11 cellular contexts compared by ENCODE assay signal in the genomic region with DNA sequence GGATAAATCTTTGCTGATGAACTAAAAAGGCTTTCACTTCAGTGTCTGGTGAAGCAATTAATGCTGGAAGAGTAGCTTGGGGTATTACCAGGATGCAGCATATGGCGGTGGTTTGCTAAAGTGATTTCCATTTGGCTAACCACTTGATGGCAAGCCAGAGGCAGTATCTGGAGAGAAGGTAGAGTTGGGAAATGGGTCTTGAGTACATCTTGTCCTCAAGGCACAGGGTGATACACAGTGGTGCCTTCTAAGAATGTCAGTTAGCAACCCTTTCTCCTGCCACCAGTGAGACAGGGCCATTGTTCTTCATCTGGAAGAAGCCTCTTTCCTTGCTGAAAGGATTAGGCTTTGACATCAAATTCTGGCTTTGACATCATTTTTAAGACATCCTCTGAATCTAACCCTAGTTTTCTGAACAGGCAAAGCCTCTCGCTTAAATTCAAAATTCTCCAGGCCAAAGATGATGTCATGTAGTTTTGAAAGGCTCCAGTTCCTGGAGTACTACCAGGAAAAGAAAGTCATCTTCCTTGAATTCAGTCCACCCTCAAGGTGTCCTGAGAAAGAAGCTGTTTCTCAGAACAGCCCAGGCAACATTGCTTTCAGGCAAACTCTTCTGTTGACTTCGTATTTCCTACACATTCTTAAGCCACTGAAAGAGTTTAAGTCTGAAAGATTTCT.
DNase-seq lines count a peak whose midpoint lies in the region; ATAC-seq lines count a peak whose summit lies in the region.
"Had no signal": no experiment of that assay in that cellular context is flagged by ENCODE, and none has a peak within 500 bp of the region (broad histone marks: within the 10 kb centered on the region; RNA-seq: fewer than 3 reads in every experiment).

No MANE protein-coding gene starts in this region.

- peak overlapping the region; percentile 30 for H3K4me2 ChIP-seq in GM23248 (ENCODE audit: unreplicated experiment)

- H3K9ac ChIP-seq in GM23248: no peak overlapping the region
- no peak overlapping the region for H3K9ac ChIP-seq in skeletal muscle tissue (ENCODE audit: low read depth in 1 of 3, low read length in 3 of 3)

- DNase-seq in GM23248 (peak; percentile 84), Right ventricle myocardium superior (no peak), iPS-NIHi7 (ENCODE audit: extremely low spot score) (no peak), cerebellar cortex (ENCODE audit: low spot score) (no peak)
- no peak for DNase-seq in activated T-helper 2 cell treated with anti-CD3 and anti-CD28 coated beads, Interferon-gamma antibody, Interleukin-2, Interleukin-4, amounts not matched to agents 10 μg/mL and 5 μg/mL and 100 μg/mL, durations not matched to agents 14 hours and 24 hours and 36 hours (ENCODE audit: low spot score)
- DNase-seq: islet precursor cell; MG63; NK-92 treated with Interleukin-12 subunit alpha and Interleukin-12 subunit beta, amount 100 ng/mL, for 24 hours had no signal

- peak overlapping the region; percentile 87 for H3K27ac Mint-ChIP-seq in activated T-helper 2 cell treated with anti-CD3 and anti-CD28 coated beads, Interferon-gamma antibody, Interleukin-2, Interleukin-4, amounts not matched to agents 10 μg/mL and 5 μg/mL and 100 μg/mL, durations not matched to agents 14 hours and 24 hours and 36 hours

- intact Hi-C loops in activated T-helper 2 cell treated with anti-CD3 and anti-CD28 coated beads, Interferon-gamma antibody, Interleukin-2, Interleukin-4, amounts not matched to agents 10 μg/mL and 5 μg/mL and 100 μg/mL, durations not matched to agents 14 hours and 24 hours and 36 hours (cut with micrococcal nuclease): loop anchor here (1.0 to 5.0 kb wide), 6 partner anchors 13 to 1203 kb away; no protein-coding TSS in a partner anchor
- intact Hi-C loops in Right ventricle myocardium superior (cut with DNase I): no loop called here

- no peaks in the 10 kb centered on the region for H4K20me1 ChIP-seq in GM23248 (ENCODE audit: insufficient read depth)

- H3K4me3 ChIP-seq in GM23248 (no peak overlapping the region), skeletal muscle tissue (ENCODE audit: low read length in 3 of 3) (no peak overlapping the region)
- H3K4me3 ChIP-seq: MG63 had no signal

- H3K9me3 Mint-ChIP-seq in activated T-helper 2 cell treated with anti-CD3 and anti-CD28 coated beads, Interferon-gamma antibody, Interleukin-2, Interleukin-4, amounts not matched to agents 10 μg/mL and 5 μg/mL and 100 μg/mL, durations not matched to agents 14 hours and 24 hours and 36 hours: peaks cover 8% of the 10 kb centered on the region

- H3F3A ChIP-seq in GM23248 (ENCODE audit: insufficient read depth): peaks cover 87% of the 10 kb centered on the region

- H3K27me3 ChIP-seq in GM23248 (replicated peaks; ENCODE audit: insufficient read depth) (no peaks in the 10 kb centered on the region), skeletal muscle tissue (ENCODE audit: control insufficient read depth in 3 of 3, insufficient read depth in 3 of 3, low read length in 3 of 3) (no peaks in the 10 kb centered on the region)
- H3K27me3 ChIP-seq: MG63 had no signal

- peaks cover 93% of the 10 kb centered on the region for H3K36me3 Mint-ChIP-seq in activated T-helper 2 cell treated with anti-CD3 and anti-CD28 coated beads, Interferon-gamma antibody, Interleukin-2, Interleukin-4, amounts not matched to agents 10 μg/mL and 5 μg/mL and 100 μg/mL, durations not matched to agents 14 hours and 24 hours and 36 hours (ENCODE audit: low read depth)

- peaks cover 75% of the 10 kb centered on the region for H3K36me3 ChIP-seq in GM23248 (ENCODE audit: low read depth)
- peaks cover 9 to 40% (median 37%) of the 10 kb centered on the region in 3 donors for H3K36me3 ChIP-seq in skeletal muscle tissue (ENCODE audit: control insufficient read depth in 3 of 3, insufficient read depth in 3 of 3, low read length in 3 of 3)

- ATAC-seq in Right ventricle myocardium superior (ENCODE audit: poor library complexity) (peak; percentile 81), HG03025 (IDR thresholded peaks at IDR 0.05; ENCODE audit: low FRiP score, unreplicated experiment) (no peak), HG03108 (IDR thresholded peaks at IDR 0.05; ENCODE audit: unreplicated experiment) (no peak)

- peaks cover 49% of the 10 kb centered on the region for H3K4me1 ChIP-seq in GM23248 (ENCODE audit: insufficient read depth)
- H3K4me1 ChIP-seq in skeletal muscle tissue (ENCODE audit: control insufficient read depth in 3 of 3, insufficient read depth in 3 of 3, low read length in 3 of 3): peaks cover 40 to 50% (median 40%) of the 10 kb centered on the region in 3 donors

- H3K9me3 ChIP-seq in GM23248 (ENCODE audit: low read depth): no peaks in the 10 kb centered on the region
- H3K9me3 ChIP-seq in skeletal muscle tissue (ENCODE audit: control insufficient read depth in 3 of 3, low read length in 3 of 3): no peaks in the 10 kb centered on the region
- H3K9me3 ChIP-seq: MG63 had no signal

- 50 to 55% methylated on average over 3 of the region's 3 CpGs for WGBS in GM23248 (ENCODE audit: low coverage in 1 of 2, low lambda C conversion rate in 2 of 2, missing lambda C conversion rate in 2 of 2), 2 experiments

- peak overlapping the region; percentile 39 for H3K4me3 Mint-ChIP-seq in activated T-helper 2 cell treated with anti-CD3 and anti-CD28 coated beads, Interferon-gamma antibody, Interleukin-2, Interleukin-4, amounts not matched to agents 10 μg/mL and 5 μg/mL and 100 μg/mL, durations not matched to agents 14 hours and 24 hours and 36 hours (ENCODE audit: low read depth)

- H3K9me2 ChIP-seq in GM23248 (ENCODE audit: insufficient read depth): no peaks in the 10 kb centered on the region

- H3K4me1 Mint-ChIP-seq in activated T-helper 2 cell treated with anti-CD3 and anti-CD28 coated beads, Interferon-gamma antibody, Interleukin-2, Interleukin-4, amounts not matched to agents 10 μg/mL and 5 μg/mL and 100 μg/mL, durations not matched to agents 14 hours and 24 hours and 36 hours (ENCODE audit: low read depth): peaks cover 72% of the 10 kb centered on the region

- H2AFZ ChIP-seq in GM23248: no peak overlapping the region

- peaks cover 86% of the 10 kb centered on the region for H3K79me2 ChIP-seq in GM23248 (ENCODE audit: insufficient read depth)

- no peaks in the 10 kb centered on the region for H3K27me3 Mint-ChIP-seq in activated T-helper 2 cell treated with anti-CD3 and anti-CD28 coated beads, Interferon-gamma antibody, Interleukin-2, Interleukin-4, amounts not matched to agents 10 μg/mL and 5 μg/mL and 100 μg/mL, durations not matched to agents 14 hours and 24 hours and 36 hours (ENCODE audit: low read depth)

- in situ Hi-C loops in GM23248 (cut with MboI): no loop called here

- peak overlapping the region; percentile 78 for H3K27ac ChIP-seq in GM23248
- H3K27ac ChIP-seq in skeletal muscle tissue (ENCODE audit: low read depth, low read length): peak overlapping the region; percentile 36
